ENCODE assay signal across 1 cellular context in the genomic region with DNA sequence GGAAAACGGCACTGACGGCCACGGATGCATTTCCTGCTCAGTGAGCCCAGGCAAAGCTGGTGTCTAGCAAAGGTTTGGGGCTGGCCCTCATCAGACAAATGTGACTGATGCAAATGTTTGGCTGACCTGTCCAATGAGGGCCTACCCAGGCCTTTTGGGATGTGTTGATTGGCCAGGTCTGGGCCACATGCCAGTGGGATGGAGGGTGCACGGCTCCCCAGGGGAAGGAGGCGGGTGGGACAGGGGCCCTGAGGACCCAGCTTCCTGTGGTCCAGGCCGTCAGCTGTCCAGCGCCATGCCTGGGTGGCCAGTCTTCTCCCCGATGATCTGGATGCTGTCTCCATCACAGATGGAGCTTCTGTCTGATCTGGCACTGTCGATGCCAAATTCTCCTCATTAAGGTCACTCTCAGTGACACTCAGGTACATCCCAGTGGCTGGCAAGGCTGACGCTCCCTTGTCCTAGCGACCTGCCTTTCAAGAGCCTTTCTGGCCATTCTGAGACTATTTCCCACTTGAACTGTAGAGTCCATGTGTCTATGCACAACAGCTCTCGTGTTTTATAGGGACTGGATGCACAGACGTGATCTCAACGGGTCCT.
TF ChIP-seq lines count a peak whose summit lies in the region.

No MANE protein-coding gene starts in this region.

TF ChIP-seq in HEK293, 187 proteins besides CTCF, POLR2A, EP300 and RAD21 (continued from another document):
- TF ChIP-seq ZNF707 (tag by site-specific recombination; IDR thresholded peaks at IDR 0.05), result no peak
TF ChIP-seq in HEK293: peak in this region for 1.
